Comparison of ENCODE assay signal across 8 cellular contexts in the genomic region with DNA sequence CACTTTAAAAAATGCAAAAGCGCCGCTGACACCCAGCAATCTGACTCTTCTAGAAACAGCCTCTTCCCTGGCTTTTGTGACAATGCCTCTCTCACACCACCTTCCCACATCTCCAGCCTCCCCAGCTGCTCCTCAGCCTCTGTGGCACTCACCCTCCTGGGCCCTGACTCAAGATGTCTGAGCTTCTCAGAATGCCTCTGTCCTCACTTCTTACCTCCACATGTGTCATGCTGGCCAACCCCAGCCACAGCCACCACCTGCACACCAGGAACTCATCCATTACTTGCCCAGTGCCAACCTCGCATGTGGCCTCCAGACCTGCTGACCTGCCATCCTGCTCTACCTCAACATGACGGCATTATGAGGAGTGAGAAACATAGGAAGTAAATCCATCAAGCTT.
"Had no signal": no experiment of that assay in that cellular context is flagged by ENCODE, and none has a peak within 500 bp of the region (broad histone marks: within the 10 kb centered on the region; RNA-seq: fewer than 3 reads in every experiment).

No MANE protein-coding gene starts in this region.

- H3K27ac ChIP-seq: GM23248 had no signal

- H3K9ac ChIP-seq: GM23248 had no signal

- ATAC-seq: K562 had no signal

- H2AFZ ChIP-seq: GM23248 had no signal

- H3K4me3 ChIP-seq: GM23248, K562 had no signal

- DNase-seq: GM23248, GOT3, H9, HCEC 1CT, IMR-90 had no signal

- H3K9me3 Mint-ChIP-seq: H9 had no signal

- FAIRE-seq: H54, HTR-8/SVneo, K562 had no signal

- H3K4me3 Mint-ChIP-seq: H9 had no signal
